12 cellular contexts compared by ENCODE assay signal in genomic region chr4:73661646-73662119, GRCh38. TPM values are rescaled to one million over a fixed set of nuclear protein-coding genes. Genes with fewer than 3 reads are reported as not detected.
A peak's percentile ranks its signal among the peaks of the same experiment; 100 is the strongest.
DNase-seq lines count a peak whose midpoint lies in the region; ATAC-seq and TF ChIP-seq lines count a peak whose summit lies in the region.
"Had no signal": no experiment of that assay in that cellular context is flagged by ENCODE, and none has a peak within 500 bp of the region (broad histone marks: within the 10 kb centered on the region; RNA-seq: fewer than 3 reads in every experiment).

No MANE protein-coding gene starts in this region.

- in situ Hi-C loops in GM23248 (cut with MboI), result loop anchor here (10.0 kb wide), 1 partner anchor 473 kb away; no protein-coding TSS in a partner anchor
- in situ Hi-C loops in transverse colon (cut with MboI; ENCODE audit: low pct_ligation_motif_present in 1 of 4, low pct_unique_long_range_greater_than_20kb in 1 of 4, low sequenced_read_pairs in 3 of 4), result loop anchor here in 3 of 4 donors (10.0 to 25.0 kb wide), 2 partner anchors 349 to 473 kb away; no protein-coding TSS in a partner anchor

- no peak overlapping the region for H3K4me3 ChIP-seq in ACC112 (ENCODE audit: low read depth, low read length)
- no peak overlapping the region for H3K4me3 ChIP-seq in GM23248
- H3K4me3 ChIP-seq in transverse colon, result no peak overlapping the region

- no peak for ATAC-seq in HG03521 (IDR thresholded peaks at IDR 0.05; ENCODE audit: unreplicated experiment)

- no peak for TF ChIP-seq POLR2A in transverse colon (IDR thresholded peaks at IDR 0.05)

- H3K27me3 ChIP-seq in ACC112 (ENCODE audit: insufficient read depth, low read length) (no peaks in the 10 kb centered on the region), GM23248 (replicated peaks; ENCODE audit: insufficient read depth) (no peaks in the 10 kb centered on the region), transverse colon (no peaks in the 10 kb centered on the region)

- peak overlapping the region; percentile 60 for H3K4me2 ChIP-seq in GM23248 (ENCODE audit: unreplicated experiment)

- intact Hi-C loops in transverse colon (cut with DNase I; ENCODE audit: low total_unique reads), result loop anchor here (5.0 kb wide), 1 partner anchor 471 kb away; no protein-coding TSS in a partner anchor

- no peaks in the 10 kb centered on the region for H3K36me3 ChIP-seq in ACC112 (ENCODE audit: insufficient read depth, low read length)
- H3K36me3 ChIP-seq in GM23248 (ENCODE audit: low read depth), result no peaks in the 10 kb centered on the region
- no peaks in the 10 kb centered on the region for H3K36me3 ChIP-seq in transverse colon

- no peak for TF ChIP-seq CTCF in transverse colon (IDR thresholded peaks at IDR 0.05)

- 0 to 2% methylated on average over 2 of the region's 2 CpGs for WGBS in GM23248 (ENCODE audit: low coverage in 1 of 2, low lambda C conversion rate in 2 of 2, missing lambda C conversion rate in 2 of 2), 2 experiments
- WGBS in transverse colon (ENCODE audit: low coverage in 1 of 2), 2 donors, result 49 to 51% methylated on average over 2 of the region's 2 CpGs

- H3K4me1 ChIP-seq in ACC112 (ENCODE audit: control insufficient read depth, insufficient read depth, low read length, unreplicated experiment), result peaks cover 48% of the 10 kb centered on the region
- H3K4me1 ChIP-seq in GM23248 (ENCODE audit: insufficient read depth), result peaks cover 45% of the 10 kb centered on the region
- peaks cover 0 to 7% (median 0%) of the 10 kb centered on the region in 4 donors for H3K4me1 ChIP-seq in transverse colon
- H3K4me1 ChIP-seq: parathyroid adenoma had no signal

- H4K20me1 ChIP-seq in GM23248 (ENCODE audit: insufficient read depth), result no peaks in the 10 kb centered on the region

- DNase-seq in GM23248 (peak; percentile 95), SW 1271 (lab: John Stamatoyannopoulos, UW) (peak; percentile 5 to 9), fibroblast of peridontal ligament (ENCODE audit: extremely low read depth) (peak; percentile 97), COLO668 (lab: John Stamatoyannopoulos, UW; ENCODE audit: unreplicated experiment) (no peak), transverse colon (no peak), DMS153 (lab: John Stamatoyannopoulos, UW) (no peak)
- DNase-seq: anterior cingulate cortex; CD8-positive, alpha-beta memory T cell; NCI-H524 treated with DMSO at 0.1 percent for 48 hours had no signal

- no peak for TF ChIP-seq EP300 in transverse colon (IDR thresholded peaks at IDR 0.05; ENCODE audit: low read depth)

- no peak overlapping the region for H3K9ac ChIP-seq in GM23248
- H3K9ac ChIP-seq: parathyroid adenoma had no signal

- peak overlapping the region; percentile 44 for H2AFZ ChIP-seq in ACC112 (ENCODE audit: low read length, unreplicated experiment)
- H2AFZ ChIP-seq in GM23248, result no peak overlapping the region
- H2AFZ ChIP-seq: parathyroid adenoma had no signal

- H3K27ac ChIP-seq in ACC112 (ENCODE audit: low read depth, low read length) (peak overlapping the region; percentile 93), GM23248 (peak overlapping the region; percentile 59), transverse colon (no peak overlapping the region)
- H3K27ac ChIP-seq: parathyroid adenoma had no signal

- no peaks in the 10 kb centered on the region for H3K9me2 ChIP-seq in GM23248 (ENCODE audit: insufficient read depth)

- H3K79me2 ChIP-seq in ACC112 (ENCODE audit: control insufficient read depth, insufficient read depth, low read length, unreplicated experiment) (no peaks in the 10 kb centered on the region), GM23248 (ENCODE audit: insufficient read depth) (no peaks in the 10 kb centered on the region)
- H3K79me2 ChIP-seq: parathyroid adenoma had no signal

- H3K9me3 ChIP-seq in GM23248 (ENCODE audit: low read depth) (no peaks in the 10 kb centered on the region), transverse colon (no peaks in the 10 kb centered on the region)

- peaks cover 29% of the 10 kb centered on the region for H3F3A ChIP-seq in GM23248 (ENCODE audit: insufficient read depth)

RNA-seq across cellular contexts. Expression of gene RASSF6, which starts 41.4 kb away (rescaled TPM):
- total RNA-seq in GM23248 (2014; rRNA removed; shearing (Covaris generic)), result not detected in 2 replicates
- not detected in 2 replicates for polyA plus RNA-seq in GM23248 (2016; fragmentation: Nextera tagmentation; extraction: Ambion mirVana)
- total RNA-seq in transverse colon, result 10 to 100 TPM; 30.7 to 49.4 (median 41.1) TPM
- total RNA-seq: CD8-positive, alpha-beta memory T cell had no signal
- polyA plus RNA-seq: CD8-positive, alpha-beta memory T cell had no signal

Comparison
In these comparisons a context has a peak if more than half of its experiments do, and no peak if none do; other contexts are left out.
1. H3K27ac ChIP-seq: peak in ACC112 (single experiment) and GM23248 (single experiment); none in transverse colon (0 of 4).
2. DNase-seq: peak in GM23248 (single experiment), SW 1271 (2 of 2) and fibroblast of peridontal ligament (single experiment); none in COLO668 (single experiment), transverse colon (single experiment) and DMS153 (single experiment).
3. RNA of gene RASSF6, which starts 41.4 kb away (total RNA-seq): 30.7 to 49.4 TPM in transverse colon; not detected in GM23248; every median in the first group is over 10 times any median in the second.